8 cellular contexts compared by ENCODE assay signal in genomic region chr11:12673601-12673923, GRCh38. TPM values are rescaled to one million over a fixed set of nuclear protein-coding genes. Genes with fewer than 3 reads are reported as not detected.
DNase-seq lines count a peak whose midpoint lies in the region; ATAC-seq and TF ChIP-seq lines count a peak whose summit lies in the region.

No MANE protein-coding gene starts in this region.

- TF ChIP-seq CTCF in 22Rv1 (IDR thresholded peaks at IDR 0.05) (no peak), GM23338 (conservative IDR thresholded peaks at IDR 0.05; ENCODE audit: low read depth in 2 of 2) (no peak), left lung (IDR thresholded peaks at IDR 0.05) (no peak), transverse colon (IDR thresholded peaks at IDR 0.05) (no peak)

- H3K27ac ChIP-seq in 22Rv1 (peak overlapping the region; percentile 86), GM23338 (ENCODE audit: low read depth) (peak overlapping the region; percentile 1; the same call in 1 of the 2 replicates), left lung (peak overlapping the region; percentile 88 to 96), transverse colon (peak overlapping the region; percentile 96 to 100 (median 98))

- no peaks in the 10 kb centered on the region for H3F3A ChIP-seq in GM23338 (replicated peaks; ENCODE audit: low read depth)

- H3K4me2 ChIP-seq in GM23338: peak overlapping the region; percentile 78

- no peaks in the 10 kb centered on the region for H3K9me3 Mint-ChIP-seq in GM23338
- H3K9me3 Mint-ChIP-seq in activated naive CD8-positive, alpha-beta T cell treated with anti-CD3 and anti-CD28 coated beads for 36 hours: no peaks in the 10 kb centered on the region

- peaks cover 6% of the 10 kb centered on the region; the same call in 2 of the 3 replicates for H3K36me3 Mint-ChIP-seq in GM23338 (ENCODE audit: low read depth)
- no peaks in the 10 kb centered on the region for H3K36me3 Mint-ChIP-seq in activated naive CD8-positive, alpha-beta T cell treated with anti-CD3 and anti-CD28 coated beads for 36 hours

- intact Hi-C loops in left lung (cut with DNase I): no loop called here
- intact Hi-C loops in transverse colon (cut with DNase I; ENCODE audit: low total_unique reads): loop anchor here (2.0 to 10.0 kb wide), 3 partner anchors 141 to 341 kb away; partner anchors contain the start of gene PARVA

- WGBS in transverse colon (ENCODE audit: low coverage in 1 of 2), 2 donors: 8% methylated on average over 9 to 12 of the region's 12 CpGs

- in situ Hi-C loops in transverse colon (cut with MboI; ENCODE audit: low pct_ligation_motif_present in 1 of 4, low pct_unique_long_range_greater_than_20kb in 1 of 4, low sequenced_read_pairs in 3 of 4): loop anchor here in 2 of 4 donors (10.0 to 25.0 kb wide), 2 partner anchors 211 to 214 kb away; no protein-coding TSS in a partner anchor

- H3K36me3 ChIP-seq in GM23338 (ENCODE audit: insufficient read depth) (no peaks in the 10 kb centered on the region), left lung (no peaks in the 10 kb centered on the region), transverse colon (no peaks in the 10 kb centered on the region)

- H3K4me1 ChIP-seq in GM23338 (ENCODE audit: insufficient read depth) (peaks cover 20% of the 10 kb centered on the region), left lung (peaks cover 5 to 18% of the 10 kb centered on the region in 2 donors), transverse colon (peaks cover 0 to 32% (median 24%) of the 10 kb centered on the region in 4 donors)

- TF ChIP-seq POLR2A in transverse colon (IDR thresholded peaks at IDR 0.05): no peak

- H2AFZ ChIP-seq in GM23338: no peak overlapping the region; the same call in 1 of the 2 replicates

- peaks cover 33% of the 10 kb centered on the region for H3K79me2 ChIP-seq in GM23338 (replicated peaks; ENCODE audit: insufficient read depth)

- H3K27me3 Mint-ChIP-seq in GM23338 (ENCODE audit: insufficient read depth, low read depth, poor library complexity): peaks cover 11% of the 10 kb centered on the region
- peaks cover 81% of the 10 kb centered on the region for H3K27me3 Mint-ChIP-seq in activated naive CD8-positive, alpha-beta T cell treated with anti-CD3 and anti-CD28 coated beads for 36 hours

- TF ChIP-seq EP300 in transverse colon (IDR thresholded peaks at IDR 0.05; ENCODE audit: low read depth): no peak

- H3K4me3 ChIP-seq in GM23338: peak overlapping the region; percentile 65
- H3K4me3 ChIP-seq in left lung: peak overlapping the region; percentile 45 to 56
- H3K4me3 ChIP-seq in transverse colon: peak overlapping the region; percentile 47 to 97 (median 72)

- peaks cover 7% of the 10 kb centered on the region for H4K20me1 ChIP-seq in GM23338 (replicated peaks; ENCODE audit: insufficient read depth)

- H3K27me3 ChIP-seq in GM23338 (ENCODE audit: insufficient read depth) (peaks cover 11% of the 10 kb centered on the region; the same call in 1 of the 2 replicates), left lung (peaks cover 0 to 68% of the 10 kb centered on the region in 2 donors), transverse colon (no peaks in the 10 kb centered on the region)

- H3K4me1 Mint-ChIP-seq in GM23338: peaks cover 29% of the 10 kb centered on the region
- H3K4me1 Mint-ChIP-seq in activated naive CD8-positive, alpha-beta T cell treated with anti-CD3 and anti-CD28 coated beads for 36 hours: peaks cover 5% of the 10 kb centered on the region

- peak; percentile 9 for ATAC-seq in GM23338
- no peak for ATAC-seq in left lung

- peaks cover 3% of the 10 kb centered on the region; the same call in 1 of the 2 replicates for H3K9me2 ChIP-seq in GM23338 (ENCODE audit: insufficient read depth)

- H3K4me3 Mint-ChIP-seq in GM23338: peak overlapping the region; percentile 75
- H3K4me3 Mint-ChIP-seq in activated naive CD8-positive, alpha-beta T cell treated with anti-CD3 and anti-CD28 coated beads for 36 hours: peak overlapping the region; percentile 78

- DNase-seq in GM23338 (ENCODE audit: low spot score) (no peak), left lung (no peak), transverse colon (no peak), COLO668 (lab: John Stamatoyannopoulos, UW; ENCODE audit: unreplicated experiment) (no peak), NCI-H510A treated with DMSO at 0.1 percent for 48 hours (lab: John Stamatoyannopoulos, UW) (no peak), NCI-H1092 treated with DMSO at 0.1 percent for 48 hours (lab: John Stamatoyannopoulos, UW) (no peak)
- no peak for DNase-seq in activated naive CD8-positive, alpha-beta T cell treated with anti-CD3 and anti-CD28 coated beads for 36 hours

- H3K9me3 ChIP-seq in left lung (no peaks in the 10 kb centered on the region), transverse colon (no peaks in the 10 kb centered on the region)

- 0 out of 2 replicates have a peak overlapping the region, but pooled peaks have one; percentile 53 for H3K27ac Mint-ChIP-seq in GM23338
- no peak overlapping the region for H3K27ac Mint-ChIP-seq in activated naive CD8-positive, alpha-beta T cell treated with anti-CD3 and anti-CD28 coated beads for 36 hours

TF ChIP-seq in GM23338, 12 proteins besides CTCF, POLR2A, EP300 and RAD21:
- TF ChIP-seq EZH2 (IDR thresholded peaks at IDR 0.05; ENCODE audit: low read depth, unreplicated experiment): no peak
- no peak for TF ChIP-seq ETS1 (IDR thresholded peaks at IDR 0.05)
- TF ChIP-seq NANOG (IDR thresholded peaks at IDR 0.05; ENCODE audit: borderline replicate concordance): no peak
- no peak for TF ChIP-seq EZH2phosphoT487 (IDR thresholded peaks at IDR 0.05; ENCODE audit: unreplicated experiment)

RNA-seq across cellular contexts. Expression of gene TEAD1, which starts 0.7 kb away (rescaled TPM):
- 102 and 103 TPM in 2 replicates for total RNA-seq in GM23338 (2014; rRNA removed; shearing (Covaris generic))
- polyA plus RNA-seq in GM23338 (2016; fragmentation: Nextera tagmentation; extraction: Ambion mirVana): 24.5 and 28.4 TPM in 2 replicates
- under 1 TPM; 0.43 to 0.68 TPM for total RNA-seq in activated naive CD8-positive, alpha-beta T cell treated with anti-CD3 and anti-CD28 coated beads for 36 hours
- total RNA-seq in left lung (10 to 100 TPM; 58.1 to 87.3 TPM), transverse colon (100 to 1,000 TPM in 1 of 4 donors, 10 to 100 TPM in 3; 46.4 to 214 (median 61.2) TPM)

Comparison
In these comparisons a context has a peak if more than half of its experiments do, and no peak if none do; other contexts are left out.
1. H3K27ac ChIP-seq: peak in every context shown above with its lines; median percentile 98 in transverse colon; 92 in left lung; 86 in 22Rv1; 1 in GM23338.
2. RNA of gene TEAD1, which starts 0.7 kb away (total RNA-seq): 102 to 103 TPM in GM23338, 58.1 to 87.3 TPM in left lung and 46.4 to 214 TPM in transverse colon; 0.43 to 0.68 TPM in activated naive CD8-positive, alpha-beta T cell treated with anti-CD3 and anti-CD28 coated beads for 36 hours; every median in the first group is over 10 times any median in the second.
3. Peak in every context shown above with its lines, with median percentiles within 50 percentile points of each other: H3K4me3 ChIP-seq.